ENCODE assay signal across 18 cellular contexts in the genomic region with DNA sequence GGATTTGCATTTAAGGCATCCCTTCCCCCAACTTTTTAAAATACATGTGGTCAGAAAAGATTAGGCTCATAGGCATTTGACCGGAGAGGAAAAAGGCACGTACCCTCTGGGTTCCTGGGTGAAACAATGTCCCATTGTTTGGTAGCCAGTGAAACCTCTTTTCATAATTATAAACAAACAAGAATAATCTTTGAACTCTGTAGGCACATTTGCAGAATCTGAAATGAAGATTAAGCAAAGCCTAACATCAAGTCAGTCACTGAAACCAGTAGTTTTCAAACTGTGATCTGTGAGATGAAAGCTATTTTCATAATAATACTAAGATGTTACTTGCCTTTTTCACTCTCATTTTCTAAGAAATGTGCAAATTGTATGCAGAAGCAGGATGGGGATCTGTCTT.
A peak's percentile ranks its signal among the peaks of the same experiment; 100 is the strongest.
DNase-seq lines count a peak whose midpoint lies in the region; ATAC-seq, FAIRE-seq and TF ChIP-seq lines count a peak whose summit lies in the region.
"Had no signal": no experiment of that assay in that cellular context is flagged by ENCODE, and none has a peak within 500 bp of the region (broad histone marks: within the 10 kb centered on the region; RNA-seq: fewer than 3 reads in every experiment).

No MANE protein-coding gene starts in this region.

- H3K36me3 ChIP-seq in GM12878 (ENCODE audit: control insufficient read depth in 2 of 2, insufficient read depth in 2 of 2, low read length in 1 of 2) (no peaks in the 10 kb centered on the region), mucosa of descending colon (ENCODE audit: low read depth) (no peaks in the 10 kb centered on the region), right atrium auricular region (no peaks in the 10 kb centered on the region), colonic mucosa (no peaks in the 10 kb centered on the region)
- H3K36me3 ChIP-seq: left lung, thoracic aorta had no signal

- no peaks in the 10 kb centered on the region for H4K20me1 ChIP-seq in GM12878 (ENCODE audit: control insufficient read depth, insufficient read depth)

- DNase-seq in A549 (ENCODE audit: low read depth in 1 of 2, low spot score in 1 of 2) (no peak), GM12878 (ENCODE audit: low read depth, low spot score) (no peak), mucosa of descending colon (no peak), right atrium auricular region (ENCODE audit: low spot score) (no peak), colonic mucosa (no peak)
- DNase-seq: activated CD4-positive, CD25-positive, alpha-beta regulatory T cell; left lung; MV-4-11; NCI-H2171 treated with DMSO at 0.1 percent for 48 hours; small intestine had no signal

- no peak overlapping the region for H2AFZ ChIP-seq in GM12878 (ENCODE audit: control insufficient read depth, low read depth, low read length)
- H2AFZ ChIP-seq: hepatocyte had no signal

- RAD21 ChIA-PET in GM12878 (lab: Charles Lee; ENCODE audit: unreplicated experiment) = interaction anchor here (0.7 to 1.7 kb wide), 4 partner anchors 13 to 75 kb away, joined by 3 to 4 read pairs (median 4); no protein-coding TSS in a partner anchor

- TF ChIP-seq EP300 in A549 (IDR thresholded peaks at IDR 0.05) (no peak), GM12878 (IDR thresholded peaks at IDR 0.05; ENCODE audit: borderline replicate concordance in 1 of 2, control insufficient read depth in 1 of 2, low read depth in 2 of 2, low read length in 2 of 2) (no peak)

- H3K27ac ChIP-seq in A549 (no peak overlapping the region), GM12878 (ENCODE audit: control insufficient read depth, insufficient read depth) (peak overlapping the region; percentile 56), right atrium auricular region (no peak overlapping the region), colonic mucosa (no peak overlapping the region)
- H3K27ac ChIP-seq: hepatocyte, left lung, thoracic aorta had no signal

- peaks cover 17% of the 10 kb centered on the region for H3K4me1 ChIP-seq in A549
- peaks cover 9% of the 10 kb centered on the region for H3K4me1 ChIP-seq in GM12878 (ENCODE audit: control insufficient read depth, insufficient read depth, low read length)
- no peaks in the 10 kb centered on the region for H3K4me1 ChIP-seq in mucosa of descending colon (ENCODE audit: low read depth)
- no peaks in the 10 kb centered on the region for H3K4me1 ChIP-seq in right atrium auricular region
- H3K4me1 ChIP-seq in colonic mucosa = no peaks in the 10 kb centered on the region
- H3K4me1 ChIP-seq: left lung had no signal

- ATAC-seq in A549 (no peak), HG02852 (IDR thresholded peaks at IDR 0.05; ENCODE audit: unreplicated experiment) (peak; percentile 60), GM12878 (peak; percentile 79), mucosa of descending colon (peak; percentile 27), HG03095 (IDR thresholded peaks at IDR 0.05; ENCODE audit: unreplicated experiment) (no peak), HG02981 (IDR thresholded peaks at IDR 0.05; ENCODE audit: unreplicated experiment) (no peak)
- ATAC-seq: left lung; natural killer cell treated with Interleukin-12 subunit alpha and Interleukin-12 subunit beta and Interleukin-15 and Interleukin-18, amount 100 ng/mL, for 72 hours had no signal

- TF ChIP-seq CTCF in A549 (IDR thresholded peaks at IDR 0.05) (no peak), GM12878 (IDR thresholded peaks at IDR 0.05 in 2 of 3, conservative IDR thresholded peaks at IDR 0.05 in 1 of 3; ENCODE audit: control insufficient read depth in 2 of 3, extremely low read depth in 1 of 3, insufficient read depth in 1 of 3, low read depth in 3 of 3, low read length in 3 of 3) (no peak), mucosa of descending colon (IDR thresholded peaks at IDR 0.05) (no peak), right atrium auricular region (IDR thresholded peaks at IDR 0.05) (no peak), colonic mucosa (IDR thresholded peaks at IDR 0.05) (no peak)

- H3K79me2 ChIP-seq in GM12878 (ENCODE audit: control insufficient read depth, insufficient read depth, low read length) = no peaks in the 10 kb centered on the region
- H3K79me2 ChIP-seq: hepatocyte had no signal

- H3K27me3 ChIP-seq in GM12878 (replicated peaks in 1 of 2; ENCODE audit: control insufficient read depth in 2 of 2, insufficient read depth in 2 of 2, low read length in 1 of 2) (no peaks in the 10 kb centered on the region), right atrium auricular region (no peaks in the 10 kb centered on the region), colonic mucosa (no peaks in the 10 kb centered on the region)
- H3K27me3 ChIP-seq: hepatocyte, left lung had no signal

- POLR2A ChIA-PET in A549 (lab: Yijun Ruan, JAX) = no interaction called here
- POLR2A ChIA-PET in GM12878 (lab: Charles Lee) = no interaction called here

- BruUV-seq in GM12878 (replicated peaks; lab: Mats Ljungman, UMichigan) = no TSS peak

- TF ChIP-seq RAD21 in A549 (conservative IDR thresholded peaks at IDR 0.05 in 1 of 2, IDR thresholded peaks at IDR 0.05 in 1 of 2) = no peak
- no peak for TF ChIP-seq RAD21 in GM12878 (IDR thresholded peaks at IDR 0.05; ENCODE audit: insufficient read depth, low read depth, low read length)

- CTCF ChIA-PET in A549 (lab: Yijun Ruan, JAX) = no interaction called here
- CTCF ChIA-PET in GM12878 (lab: Yijun Ruan, JAX) = no interaction called here

- FAIRE-seq in A549 (lab: Jason Lieb, UNC) (no peak), GM12878 (lab: Jason Lieb, UNC) (no peak)
- FAIRE-seq: colon, HTR-8/SVneo had no signal

- H3K9me3 ChIP-seq in A549 (no peaks in the 10 kb centered on the region), GM12878 (replicated peaks; ENCODE audit: control insufficient read depth, insufficient read depth, low read length) (no peaks in the 10 kb centered on the region), mucosa of descending colon (no peaks in the 10 kb centered on the region), right atrium auricular region (no peaks in the 10 kb centered on the region), colonic mucosa (no peaks in the 10 kb centered on the region)
- H3K9me3 ChIP-seq: left lung, thoracic aorta had no signal

- H3K9ac ChIP-seq in GM12878 (ENCODE audit: control insufficient read depth, insufficient read depth, low read length) = no peak overlapping the region
- no peak overlapping the region for H3K9ac ChIP-seq in colonic mucosa (ENCODE audit: low read depth in 2 of 2, low read length in 2 of 2)

- intact Hi-C loops in GM12878 (cut with micrococcal nuclease; ENCODE audit: unreplicated experiment) (no loop called here), mucosa of descending colon (cut with DNase I, micrococcal nuclease) (no loop called here), colonic mucosa (cut with DNase I) (no loop called here)

- H3K4me3 ChIP-seq in A549 = no peak overlapping the region
- H3K4me3 ChIP-seq in GM12878 = no peak overlapping the region
- H3K4me3 ChIP-seq in mucosa of descending colon = no peak overlapping the region
- no peak overlapping the region for H3K4me3 ChIP-seq in right atrium auricular region
- no peak overlapping the region for H3K4me3 ChIP-seq in colonic mucosa
- H3K4me3 ChIP-seq: hepatocyte, left lung, thoracic aorta had no signal

- SMC1A ChIA-PET in GM12878 (lab: Charles Lee; ENCODE audit: uncharacterized antibody, unreplicated experiment) = interaction anchor here (0.9 to 3.0 kb wide), 4 partner anchors 8 to 75 kb away, joined by 3 to 12 read pairs (median 8); no protein-coding TSS in a partner anchor

- 78% methylated on average over 2 of the region's 2 CpGs for WGBS in A549 (ENCODE audit: missing lambda C conversion rate)
- 42% methylated on average over 2 of the region's 2 CpGs for WGBS in GM12878 (ENCODE audit: insufficient coverage, insufficient replicate concordance, low lambda C conversion rate, missing lambda C conversion rate)

- in situ Hi-C loops in GM12878 (cut with MboI) = no loop called here

- H3K4me2 ChIP-seq in A549 (peak overlapping the region; percentile 23; the same call in 1 of the 3 replicates), GM12878 (ENCODE audit: control insufficient read depth, insufficient read depth) (peak overlapping the region; percentile 63)
- H3K4me2 ChIP-seq: hepatocyte had no signal

- TF ChIP-seq POLR2A in A549 (IDR thresholded peaks at IDR 0.05; ENCODE audit: low read length) (no peak), GM12878 (IDR thresholded peaks at IDR 0.05; ENCODE audit: low read depth, low read length) (no peak)

TF ChIP-seq in A549, 52 proteins besides CTCF, POLR2A, EP300 and RAD21:
- no peak for TF ChIP-seq CHD4 (IDR thresholded peaks at IDR 0.05; ENCODE audit: borderline replicate concordance)
TF ChIP-seq in A549: peak in this region for 0.

TF ChIP-seq in GM12878, 131 proteins besides CTCF, POLR2A, EP300 and RAD21:
- TF ChIP-seq MTA2 (IDR thresholded peaks at IDR 0.05; ENCODE audit: low read depth) (0 out of 2 replicates have a peak, but pooled peaks have one; percentile 41), PKNOX1 (IDR thresholded peaks at IDR 0.05) (no peak), RUNX3 (IDR thresholded peaks at IDR 0.05; ENCODE audit: low read length) (0 out of 2 replicates have a peak, but pooled peaks have one; percentile 5), IKZF2 (IDR thresholded peaks at IDR 0.05) (peak in 1 of 2 experiments; percentile 16; a peak in 2 of 4 replicates), GABPA (IDR thresholded peaks at IDR 0.05; ENCODE audit: low read depth) (no peak), JUNB (IDR thresholded peaks at IDR 0.05) (0 out of 2 replicates have a peak, but pooled peaks have one; percentile 9)

Comparison
In these comparisons a context has a peak if more than half of its experiments do, and no peak if none do; other contexts are left out.
1. ATAC-seq: peak in HG02852 (single experiment), GM12878 (single experiment) and mucosa of descending colon (single experiment); none in A549 (0 of 2), HG03095 (single experiment) and HG02981 (single experiment).
2. Of the 24 proteins assayed by ChIP-seq in both GM12878 and A549: peak only in GM12878: JUNB; only in A549: none; in both: none; in neither: 23.